Comparison of ENCODE assay signal across 17 cellular contexts in genomic region chr18:35474884-35475283, GRCh38.
"Had no signal": no experiment of that assay in that cellular context is flagged by ENCODE, and none has a peak within 500 bp of the region (broad histone marks: within the 10 kb centered on the region; RNA-seq: fewer than 3 reads in every experiment).

No MANE protein-coding gene starts in this region.

- H3K27me3 Mint-ChIP-seq: activated naive CD4-positive, alpha-beta T cell treated with anti-CD3 and anti-CD28 coated beads, Interleukin-2, amount 10 ng/mL, durations not matched to agents 7 days and 5 days; memory B cell; type B pancreatic cell had no signal

- H3K4me3 ChIP-seq: left ventricle myocardium inferior had no signal

- H3K27me3 ChIP-seq: neutrophil had no signal

- H3K4me1 ChIP-seq: left ventricle myocardium inferior had no signal

- H3K9me3 ChIP-seq: left ventricle myocardium inferior, neutrophil had no signal

- DNase-seq: activated CD4-positive, CD25-positive, alpha-beta regulatory T cell treated with anti-CD3 and anti-CD28 coated beads, Interleukin-2, amount 50 U/mL, for 72 hours; activated naive CD4-positive, alpha-beta T cell treated with anti-CD3 and anti-CD28 coated beads, Interleukin-2, amount 10 ng/mL, durations not matched to agents 7 days and 5 days; activated T-cell treated with anti-CD3 and anti-CD28 coated beads for 4 hours; central memory CD4-positive, alpha-beta T cell; effector CD8-positive, alpha-beta T cell; kidney; left ventricle myocardium inferior; natural killer cell; posterior cingulate gyrus; retina; stimulated activated CD4-positive, alpha-beta T cell treated with anti-CD3 and anti-CD28 coated beads, Interleukin-15, amount 100 ng/mL, for 24 hours; stimulated activated CD4-positive, alpha-beta T cell treated with anti-CD3 and anti-CD28 coated beads, Interleukin-4, amount 100 ng/mL, for 1 hour; stimulated activated naive CD4-positive, alpha-beta T cell treated with Interleukin-2 at 50 U/mL for 16 hours had no signal

- H3K4me3 Mint-ChIP-seq: activated naive CD4-positive, alpha-beta T cell treated with anti-CD3 and anti-CD28 coated beads, Interleukin-2, amount 10 ng/mL, durations not matched to agents 7 days and 5 days; memory B cell; natural killer cell; type B pancreatic cell had no signal

- H3K36me3 Mint-ChIP-seq: natural killer cell had no signal

- H3K9me3 Mint-ChIP-seq: activated naive CD4-positive, alpha-beta T cell treated with anti-CD3 and anti-CD28 coated beads, Interleukin-2, amount 10 ng/mL, durations not matched to agents 7 days and 5 days; memory B cell; natural killer cell; type B pancreatic cell had no signal

- H3K4me1 Mint-ChIP-seq: activated naive CD4-positive, alpha-beta T cell treated with anti-CD3 and anti-CD28 coated beads, Interleukin-2, amount 10 ng/mL, durations not matched to agents 7 days and 5 days had no signal

- H3K36me3 ChIP-seq: left ventricle myocardium inferior, neutrophil had no signal

- ATAC-seq: natural killer cell had no signal

- H3K27ac ChIP-seq: left ventricle myocardium inferior, neutrophil had no signal

- H3K27ac Mint-ChIP-seq: activated naive CD4-positive, alpha-beta T cell treated with anti-CD3 and anti-CD28 coated beads, Interleukin-2, amount 10 ng/mL, durations not matched to agents 7 days and 5 days; activated T-helper 2 cell treated with anti-CD3 and anti-CD28 coated beads, Interferon-gamma antibody, Interleukin-2, Interleukin-4, amounts not matched to agents 10 μg/mL and 5 μg/mL and 100 μg/mL, durations not matched to agents 14 hours and 24 hours and 36 hours; memory B cell; natural killer cell; type B pancreatic cell had no signal
